Comparison of ENCODE assay signal across 8 cellular contexts in the genomic region with DNA sequence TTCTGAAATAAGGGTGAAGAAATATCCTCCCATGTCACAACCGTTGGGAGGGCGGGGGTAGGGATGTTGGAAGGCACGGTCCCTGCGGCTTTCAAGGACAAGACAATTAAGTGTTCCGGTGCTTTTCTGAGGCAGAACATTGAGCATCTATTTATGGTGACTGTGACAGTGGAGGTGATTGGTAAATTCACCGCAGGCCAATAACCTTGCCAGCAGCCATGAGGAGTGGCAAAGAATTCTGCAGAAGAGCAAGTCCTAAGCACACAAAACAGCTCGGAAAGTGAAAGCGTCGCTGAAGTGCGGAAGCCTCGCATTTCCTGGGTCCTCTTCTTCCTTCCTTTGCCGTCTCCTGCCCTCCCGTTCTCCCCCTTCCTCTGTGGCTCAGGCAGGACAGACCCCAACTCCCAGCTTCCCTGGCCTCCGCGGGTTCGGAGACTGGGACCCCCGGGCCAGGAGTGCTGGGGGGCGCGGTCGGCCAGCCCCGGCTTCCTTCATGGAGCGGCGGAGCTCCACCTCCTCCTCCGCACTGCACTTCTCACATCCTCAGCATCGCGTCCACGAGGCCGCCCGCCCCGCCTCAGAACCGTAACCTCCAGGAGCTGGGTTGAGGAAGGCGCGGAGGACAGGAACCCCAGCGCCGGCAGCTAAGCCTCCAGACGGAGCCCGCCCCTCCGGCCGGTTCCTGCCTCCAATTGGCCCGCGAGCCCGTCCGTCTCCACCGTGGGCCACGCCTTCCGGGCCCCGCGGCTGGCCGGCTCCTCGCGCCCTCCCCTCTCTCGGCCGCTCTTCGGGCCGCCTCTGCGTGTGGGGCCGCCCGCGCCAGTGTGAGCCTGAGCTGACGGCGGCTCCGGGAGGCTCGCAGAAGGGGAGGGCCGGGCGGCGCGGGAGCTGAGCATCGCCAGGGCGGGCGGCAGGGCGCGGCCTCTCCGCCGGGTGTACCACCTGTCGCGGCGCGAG. TPM values are rescaled to one million over a fixed set of nuclear protein-coding genes. Genes with fewer than 3 reads are reported as not detected.
A peak's percentile ranks its signal among the peaks of the same experiment; 100 is the strongest.
DNase-seq lines count a peak whose midpoint lies in the region; ATAC-seq, FAIRE-seq and TF ChIP-seq lines count a peak whose summit lies in the region.

Gene ME2 (plus strand): TSS at position 774 of the 957 bp plus-strand sequence. CDS start 16,703 bp downstream, outside the sequence.

- peaks cover 46% of the 10 kb centered on the region for H3K79me2 ChIP-seq in Loucy (ENCODE audit: insufficient read depth, low read length)

- peak within 1 kb of the TSS; percentile 80 for H3K9ac ChIP-seq in Loucy (ENCODE audit: low read depth, low read length, poor library complexity, severe bottlenecking)

- intact Hi-C loops in activated T-helper 2 cell treated with anti-CD3 and anti-CD28 coated beads, Interferon-gamma antibody, Interleukin-2, Interleukin-4, amounts not matched to agents 10 μg/mL and 5 μg/mL and 100 μg/mL, durations not matched to agents 14 hours and 24 hours and 36 hours (cut with micrococcal nuclease): loop anchor here (1.0 to 10.0 kb wide), 6 partner anchors 90 to 504 kb away; partner anchors contain the start of genes ELAC1, MEX3C, SKA1 and SMAD4

- peak within 1 kb of the TSS; percentile 99 for H3K27ac Mint-ChIP-seq in activated T-helper 2 cell treated with anti-CD3 and anti-CD28 coated beads, Interferon-gamma antibody, Interleukin-2, Interleukin-4, amounts not matched to agents 10 μg/mL and 5 μg/mL and 100 μg/mL, durations not matched to agents 14 hours and 24 hours and 36 hours
- H3K27ac Mint-ChIP-seq in naive thymus-derived CD8-positive, alpha-beta T cell: peak within 1 kb of the TSS; percentile 95 to 99 (median 98)
- H3K27ac Mint-ChIP-seq in stimulated activated naive B cell treated with anti-CD40 and anti-IgM and Interleukin-4, amounts not matched to agents 10 μg/mL and 1 μg/mL and 100 μg/mL, for 72 hours: peak within 1 kb of the TSS; percentile 100

- peaks cover 19% of the 10 kb centered on the region for H3K4me1 Mint-ChIP-seq in activated T-helper 2 cell treated with anti-CD3 and anti-CD28 coated beads, Interferon-gamma antibody, Interleukin-2, Interleukin-4, amounts not matched to agents 10 μg/mL and 5 μg/mL and 100 μg/mL, durations not matched to agents 14 hours and 24 hours and 36 hours (ENCODE audit: low read depth)
- H3K4me1 Mint-ChIP-seq in naive thymus-derived CD8-positive, alpha-beta T cell: peaks cover 14 to 38% (median 32%) of the 10 kb centered on the region in 4 donors
- H3K4me1 Mint-ChIP-seq in stimulated activated naive B cell treated with anti-CD40 and anti-IgM and Interleukin-4, amounts not matched to agents 10 μg/mL and 1 μg/mL and 100 μg/mL, for 72 hours: peaks cover 5 to 20% of the 10 kb centered on the region in 2 donors

- peaks cover 10% of the 10 kb centered on the region for H3K36me3 Mint-ChIP-seq in activated T-helper 2 cell treated with anti-CD3 and anti-CD28 coated beads, Interferon-gamma antibody, Interleukin-2, Interleukin-4, amounts not matched to agents 10 μg/mL and 5 μg/mL and 100 μg/mL, durations not matched to agents 14 hours and 24 hours and 36 hours (ENCODE audit: low read depth)
- H3K36me3 Mint-ChIP-seq in naive thymus-derived CD8-positive, alpha-beta T cell: peaks cover 0 to 5% (median 0%) of the 10 kb centered on the region in 3 donors
- H3K36me3 Mint-ChIP-seq in stimulated activated naive B cell treated with anti-CD40 and anti-IgM and Interleukin-4, amounts not matched to agents 10 μg/mL and 1 μg/mL and 100 μg/mL, for 72 hours: peaks cover 3 to 5% of the 10 kb centered on the region in 2 donors

- H3K9me2 ChIP-seq in Loucy (replicated peaks; ENCODE audit: low read depth, low read length): no peaks in the 10 kb centered on the region

- H3F3A ChIP-seq in Loucy (ENCODE audit: low read depth): no peaks in the 10 kb centered on the region

- DNase-seq in ELF-1 (ENCODE audit: low read depth, low spot score) (peak; percentile 96), H54 (ENCODE audit: insufficient read length, low spot score) (peak; percentile 66), RWPE2 (ENCODE audit: low spot score) (peak; percentile 84), fibroblast of mammary gland (ENCODE audit: low read depth) (peak; percentile 89)
- DNase-seq in activated T-helper 2 cell treated with anti-CD3 and anti-CD28 coated beads, Interferon-gamma antibody, Interleukin-2, Interleukin-4, amounts not matched to agents 10 μg/mL and 5 μg/mL and 100 μg/mL, durations not matched to agents 14 hours and 24 hours and 36 hours (ENCODE audit: low spot score): peak; percentile 89
- DNase-seq in naive thymus-derived CD8-positive, alpha-beta T cell: peak; percentile 77 to 94 (median 88)
- peak; percentile 96 for DNase-seq in stimulated activated naive B cell treated with anti-CD40 and anti-IgM and Interleukin-4, amounts not matched to agents 10 μg/mL and 1 μg/mL and 100 μg/mL, for 72 hours

- no peaks in the 10 kb centered on the region for H3K36me3 ChIP-seq in Loucy (ENCODE audit: insufficient read depth, low read length)
- H3K36me3 ChIP-seq in RWPE2 (ENCODE audit: low read depth): no peaks in the 10 kb centered on the region

- H3K27ac ChIP-seq in RWPE2 (ENCODE audit: poor library complexity, severe bottlenecking): peak within 1 kb of the TSS; percentile 77

- H3K4me2 ChIP-seq in Loucy (ENCODE audit: low read depth, low read length, poor library complexity, severe bottlenecking): peak within 1 kb of the TSS; percentile 85

- peaks cover 6% of the 10 kb centered on the region for H3K27me3 Mint-ChIP-seq in activated T-helper 2 cell treated with anti-CD3 and anti-CD28 coated beads, Interferon-gamma antibody, Interleukin-2, Interleukin-4, amounts not matched to agents 10 μg/mL and 5 μg/mL and 100 μg/mL, durations not matched to agents 14 hours and 24 hours and 36 hours (ENCODE audit: low read depth)
- peaks cover 0 to 3% (median 0%) of the 10 kb centered on the region in 5 donors for H3K27me3 Mint-ChIP-seq in naive thymus-derived CD8-positive, alpha-beta T cell
- H3K27me3 Mint-ChIP-seq in stimulated activated naive B cell treated with anti-CD40 and anti-IgM and Interleukin-4, amounts not matched to agents 10 μg/mL and 1 μg/mL and 100 μg/mL, for 72 hours: no peaks in the 10 kb centered on the region

- peak; percentile 97 for ATAC-seq in RWPE2 (ENCODE audit: low read depth)
- ATAC-seq in naive thymus-derived CD8-positive, alpha-beta T cell: peak; percentile 88 to 90
- ATAC-seq in stimulated activated naive B cell treated with anti-CD40 and anti-IgM and Interleukin-4, amounts not matched to agents 10 μg/mL and 1 μg/mL and 100 μg/mL, for 72 hours (replicated peaks): peak; percentile 93 to 94

- H2AFZ ChIP-seq in Loucy (ENCODE audit: low read length): peak within 1 kb of the TSS; percentile 93

- POLR2A ChIA-PET in naive thymus-derived CD8-positive, alpha-beta T cell (lab: Charles Lee): interaction anchor here (0.8 to 3.0 kb wide), 14 partner anchors 10 to 1391 kb away, joined by 3 to 69 read pairs (median 3); partner anchors contain the start of genes C18orf32, ELAC1, MEX3C and MRO

- H3K4me3 Mint-ChIP-seq in activated T-helper 2 cell treated with anti-CD3 and anti-CD28 coated beads, Interferon-gamma antibody, Interleukin-2, Interleukin-4, amounts not matched to agents 10 μg/mL and 5 μg/mL and 100 μg/mL, durations not matched to agents 14 hours and 24 hours and 36 hours (ENCODE audit: low read depth): peak within 1 kb of the TSS; percentile 98
- peak within 1 kb of the TSS; percentile 91 to 99 (median 98) for H3K4me3 Mint-ChIP-seq in naive thymus-derived CD8-positive, alpha-beta T cell
- H3K4me3 Mint-ChIP-seq in stimulated activated naive B cell treated with anti-CD40 and anti-IgM and Interleukin-4, amounts not matched to agents 10 μg/mL and 1 μg/mL and 100 μg/mL, for 72 hours: peak within 1 kb of the TSS; percentile 95

- peak; percentile 75 for TF ChIP-seq POLR2A in H54 (IDR thresholded peaks at IDR 0.05; ENCODE audit: low read depth, low read length)

- H3K27me3 ChIP-seq in Loucy (ENCODE audit: insufficient read depth, low read length, poor library complexity, severe bottlenecking): no peaks in the 10 kb centered on the region
- H3K27me3 ChIP-seq in RWPE2 (ENCODE audit: insufficient read depth, poor library complexity, severe bottlenecking): no peaks in the 10 kb centered on the region

- peaks cover 32% of the 10 kb centered on the region for H4K20me1 ChIP-seq in Loucy (ENCODE audit: insufficient read depth, low read length, poor library complexity, severe bottlenecking)

- FAIRE-seq in H54 (lab: Jason Lieb, UNC): no peak

- no peaks in the 10 kb centered on the region for H3K9me3 ChIP-seq in Loucy (ENCODE audit: insufficient read depth, low read depth, low read length)
- no peaks in the 10 kb centered on the region for H3K9me3 ChIP-seq in RWPE2 (ENCODE audit: severe bottlenecking)

- H3K4me1 ChIP-seq in Loucy (ENCODE audit: insufficient read depth, low read length, poor library complexity, severe bottlenecking) (peaks cover 33% of the 10 kb centered on the region), RWPE2 (ENCODE audit: insufficient read depth, poor library complexity, severe bottlenecking) (peaks cover 6% of the 10 kb centered on the region)

- TF ChIP-seq CTCF in Loucy (conservative IDR thresholded peaks at IDR 0.05; ENCODE audit: low read length) (no peak), RWPE2 (IDR thresholded peaks at IDR 0.05; ENCODE audit: poor library complexity, severe bottlenecking) (no peak), fibroblast of mammary gland (conservative IDR thresholded peaks at IDR 0.05; ENCODE audit: control insufficient read depth, insufficient read depth, low read depth, low read length) (no peak)

- H3K9me3 Mint-ChIP-seq in activated T-helper 2 cell treated with anti-CD3 and anti-CD28 coated beads, Interferon-gamma antibody, Interleukin-2, Interleukin-4, amounts not matched to agents 10 μg/mL and 5 μg/mL and 100 μg/mL, durations not matched to agents 14 hours and 24 hours and 36 hours: no peaks in the 10 kb centered on the region
- H3K9me3 Mint-ChIP-seq in naive thymus-derived CD8-positive, alpha-beta T cell: no peaks in the 10 kb centered on the region
- no peaks in the 10 kb centered on the region for H3K9me3 Mint-ChIP-seq in stimulated activated naive B cell treated with anti-CD40 and anti-IgM and Interleukin-4, amounts not matched to agents 10 μg/mL and 1 μg/mL and 100 μg/mL, for 72 hours

- H3K4me3 ChIP-seq in Loucy (ENCODE audit: low read length, poor library complexity, severe bottlenecking) (peak within 1 kb of the TSS; percentile 79), RWPE2 (ENCODE audit: severe bottlenecking) (peak within 1 kb of the TSS; percentile 98), fibroblast of mammary gland (ENCODE audit: control insufficient read depth, low read depth, low read length) (peak within 1 kb of the TSS; percentile 88)

RNA-seq across cellular contexts. Expression of gene ME2, which starts in this region (rescaled TPM):
- total RNA-seq in activated T-helper 2 cell treated with anti-CD3 and anti-CD28 coated beads, Interferon-gamma antibody, Interleukin-2, Interleukin-4, amounts not matched to agents 10 μg/mL and 5 μg/mL and 100 μg/mL, durations not matched to agents 14 hours and 24 hours and 36 hours: 115 and 117 TPM in 2 replicates
- total RNA-seq in naive thymus-derived CD8-positive, alpha-beta T cell: 10 to 100 TPM; 38.1 to 44.5 TPM
- polyA plus RNA-seq in naive thymus-derived CD8-positive, alpha-beta T cell: 10 to 100 TPM; 39.0 to 52.3 (median 42.0) TPM

Comparison
In these comparisons a context has a peak if more than half of its experiments do, and no peak if none do; other contexts are left out.
1. Peak in every context shown above with its lines: DNase-seq, ATAC-seq, H3K4me3 ChIP-seq and H3K27ac ChIP-seq.